ENCODE assay signal across 1 cellular context in genomic region chr12:71958457-71958856, GRCh38.
TF ChIP-seq lines count a peak whose summit lies in the region.

No MANE protein-coding gene starts in this region.

TF ChIP-seq in WTC11, 78 proteins besides CTCF, POLR2A, EP300 and RAD21 (continued from another document):
- no peak for TF ChIP-seq ZNF425 (CRISPR knock-in tag; conservative IDR thresholded peaks at IDR 0.05)
- TF ChIP-seq GTF2I (CRISPR knock-in tag; conservative IDR thresholded peaks at IDR 0.05): no peak
- no peak for TF ChIP-seq MYBL2 (CRISPR knock-in tag; IDR thresholded peaks at IDR 0.05)
- TF ChIP-seq, protein P1, sequence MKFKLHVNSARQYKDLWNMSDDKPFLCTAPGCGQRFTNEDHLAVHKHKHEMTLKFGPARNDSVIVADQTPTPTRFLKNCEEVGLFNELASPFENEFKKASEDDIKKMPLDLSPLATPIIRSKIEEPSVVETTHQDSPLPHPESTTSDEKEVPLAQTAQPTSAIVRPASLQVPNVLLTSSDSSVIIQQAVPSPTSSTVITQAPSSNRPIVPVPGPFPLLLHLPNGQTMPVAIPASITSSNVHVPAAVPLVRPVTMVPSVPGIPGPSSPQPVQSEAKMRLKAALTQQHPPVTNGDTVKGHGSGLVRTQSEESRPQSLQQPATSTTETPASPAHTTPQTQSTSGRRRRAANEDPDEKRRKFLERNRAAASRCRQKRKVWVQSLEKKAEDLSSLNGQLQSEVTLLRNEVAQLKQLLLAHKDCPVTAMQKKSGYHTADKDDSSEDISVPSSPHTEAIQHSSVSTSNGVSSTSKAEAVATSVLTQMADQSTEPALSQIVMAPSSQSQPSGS (CRISPR knock-in tag; IDR thresholded peaks at IDR 0.05; ENCODE audit: borderline replicate concordance, low read depth): no peak
- no peak for TF ChIP-seq TP53 (CRISPR knock-in tag; IDR thresholded peaks at IDR 0.05)
- no peak for TF ChIP-seq TEAD1 (CRISPR knock-in tag; IDR thresholded peaks at IDR 0.05)
- no peak for TF ChIP-seq EMX1 (CRISPR knock-in tag; IDR thresholded peaks at IDR 0.05)
- no peak for TF ChIP-seq CBFB (CRISPR knock-in tag; IDR thresholded peaks at IDR 0.05; ENCODE audit: low read depth)
- TF ChIP-seq, protein P2, sequence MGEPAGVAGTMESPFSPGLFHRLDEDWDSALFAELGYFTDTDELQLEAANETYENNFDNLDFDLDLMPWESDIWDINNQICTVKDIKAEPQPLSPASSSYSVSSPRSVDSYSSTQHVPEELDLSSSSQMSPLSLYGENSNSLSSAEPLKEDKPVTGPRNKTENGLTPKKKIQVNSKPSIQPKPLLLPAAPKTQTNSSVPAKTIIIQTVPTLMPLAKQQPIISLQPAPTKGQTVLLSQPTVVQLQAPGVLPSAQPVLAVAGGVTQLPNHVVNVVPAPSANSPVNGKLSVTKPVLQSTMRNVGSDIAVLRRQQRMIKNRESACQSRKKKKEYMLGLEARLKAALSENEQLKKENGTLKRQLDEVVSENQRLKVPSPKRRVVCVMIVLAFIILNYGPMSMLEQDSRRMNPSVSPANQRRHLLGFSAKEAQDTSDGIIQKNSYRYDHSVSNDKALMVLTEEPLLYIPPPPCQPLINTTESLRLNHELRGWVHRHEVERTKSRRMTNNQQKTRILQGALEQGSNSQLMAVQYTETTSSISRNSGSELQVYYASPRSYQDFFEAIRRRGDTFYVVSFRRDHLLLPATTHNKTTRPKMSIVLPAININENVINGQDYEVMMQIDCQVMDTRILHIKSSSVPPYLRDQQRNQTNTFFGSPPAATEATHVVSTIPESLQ (CRISPR knock-in tag; IDR thresholded peaks at IDR 0.05): no peak
- no peak for TF ChIP-seq AR (CRISPR knock-in tag; IDR thresholded peaks at IDR 0.05)
- no peak for TF ChIP-seq ZSCAN18 (CRISPR knock-in tag; IDR thresholded peaks at IDR 0.05)
- no peak for TF ChIP-seq SMAD4 (CRISPR knock-in tag; IDR thresholded peaks at IDR 0.05)
- TF ChIP-seq, protein P3, sequence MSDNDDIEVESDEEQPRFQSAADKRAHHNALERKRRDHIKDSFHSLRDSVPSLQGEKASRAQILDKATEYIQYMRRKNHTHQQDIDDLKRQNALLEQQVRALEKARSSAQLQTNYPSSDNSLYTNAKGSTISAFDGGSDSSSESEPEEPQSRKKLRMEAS (CRISPR knock-in tag; IDR thresholded peaks at IDR 0.05): no peak
- TF ChIP-seq, protein P4, sequence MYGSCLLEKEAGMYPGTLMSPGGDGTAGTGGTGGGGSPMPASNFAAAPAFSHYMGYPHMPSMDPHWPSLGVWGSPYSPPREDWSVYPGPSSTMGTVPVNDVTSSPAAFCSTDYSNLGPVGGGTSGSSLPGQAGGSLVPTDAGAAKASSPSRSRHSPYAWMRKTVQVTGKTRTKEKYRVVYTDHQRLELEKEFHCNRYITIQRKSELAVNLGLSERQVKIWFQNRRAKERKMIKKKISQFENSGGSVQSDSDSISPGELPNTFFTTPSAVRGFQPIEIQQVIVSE (CRISPR knock-in tag; IDR thresholded peaks at IDR 0.05; ENCODE audit: borderline replicate concordance): no peak
- no peak for TF ChIP-seq JAZF1 (CRISPR knock-in tag; IDR thresholded peaks at IDR 0.05)
